ENCODE assay signal across 1 cellular context in the genomic region with DNA sequence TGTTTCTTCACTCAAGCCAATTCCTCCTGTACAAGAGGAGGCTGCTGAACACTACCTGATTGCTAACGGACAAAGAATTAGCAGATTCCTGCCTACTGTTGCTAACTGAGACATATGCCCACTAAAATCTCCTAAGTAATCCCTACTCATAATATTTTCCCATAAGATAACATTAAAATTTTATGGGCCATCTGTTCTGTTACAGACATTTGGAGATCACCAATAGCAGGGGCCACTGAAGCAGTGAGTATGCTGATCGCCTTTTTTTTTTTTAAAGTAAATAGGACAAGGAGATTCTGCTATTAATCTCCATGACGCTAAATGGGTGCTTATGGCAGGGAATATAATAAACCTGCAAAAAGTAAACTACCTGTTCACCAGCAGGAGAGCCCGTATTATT.
TF ChIP-seq lines count a peak whose summit lies in the region.

No MANE protein-coding gene starts in this region.

TF ChIP-seq in HepG2, 621 proteins besides CTCF, POLR2A, EP300 and RAD21 (continued from another document):
- TF ChIP-seq ZNF484 (CRISPR knock-in tag; IDR thresholded peaks at IDR 0.05; ENCODE audit: borderline replicate concordance, low read depth) (no peak), MTF2 (CRISPR knock-in tag; IDR thresholded peaks at IDR 0.05; ENCODE audit: borderline replicate concordance) (no peak), ARNT2 (CRISPR knock-in tag; IDR thresholded peaks at IDR 0.05; ENCODE audit: low read depth) (no peak)
